Comparison of ENCODE assay signal across 1 cellular context in the genomic region with DNA sequence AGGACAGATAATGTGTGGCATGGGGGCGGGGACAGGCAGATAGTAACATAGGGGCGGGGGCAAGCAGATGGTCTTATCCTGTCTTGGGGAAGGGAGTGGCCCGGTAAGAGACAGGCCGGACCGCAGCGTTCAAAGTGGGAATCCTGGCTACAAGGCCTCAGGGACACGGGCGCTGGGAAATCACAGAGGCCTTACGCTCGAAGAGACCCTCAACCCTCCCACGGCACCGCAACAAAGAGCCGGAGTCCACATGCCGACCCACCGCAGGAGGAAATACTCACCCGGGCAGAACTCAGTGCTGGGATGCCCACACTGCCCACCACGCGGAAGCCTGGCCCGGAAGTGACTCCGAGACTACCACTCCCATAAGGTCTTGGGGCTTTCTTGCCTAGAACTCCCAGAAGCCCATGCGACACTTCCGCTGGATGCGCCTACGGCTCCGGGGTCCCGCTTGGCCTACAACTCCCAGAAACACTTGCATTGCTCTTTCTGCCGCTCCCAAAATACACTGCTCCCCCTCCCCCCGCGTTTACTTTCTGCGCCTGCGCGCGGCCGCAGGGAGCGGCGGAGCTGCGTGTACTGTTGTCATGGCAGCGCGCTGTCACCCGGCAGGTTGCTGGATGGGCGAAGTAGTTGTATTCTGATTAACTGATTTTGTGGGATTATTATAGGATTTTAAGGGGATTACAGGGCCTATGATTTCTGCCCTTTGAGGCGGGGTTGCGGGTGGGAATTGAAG.
TF ChIP-seq lines count a peak whose summit lies in the region.

A gene (minus strand): TSS at position 344 of the 739 bp plus-strand sequence. CDS start 3,840 bp downstream, outside the sequence.

TF ChIP-seq in K562, 482 proteins besides CTCF, POLR2A, EP300 and RAD21 (continued from another document and continues in another):
- no peak for TF ChIP-seq WHSC1 (IDR thresholded peaks at IDR 0.05; ENCODE audit: low read length)
- TF ChIP-seq HDAC8 (tag; IDR thresholded peaks at IDR 0.05), result no peak
- TF ChIP-seq, protein P1, sequence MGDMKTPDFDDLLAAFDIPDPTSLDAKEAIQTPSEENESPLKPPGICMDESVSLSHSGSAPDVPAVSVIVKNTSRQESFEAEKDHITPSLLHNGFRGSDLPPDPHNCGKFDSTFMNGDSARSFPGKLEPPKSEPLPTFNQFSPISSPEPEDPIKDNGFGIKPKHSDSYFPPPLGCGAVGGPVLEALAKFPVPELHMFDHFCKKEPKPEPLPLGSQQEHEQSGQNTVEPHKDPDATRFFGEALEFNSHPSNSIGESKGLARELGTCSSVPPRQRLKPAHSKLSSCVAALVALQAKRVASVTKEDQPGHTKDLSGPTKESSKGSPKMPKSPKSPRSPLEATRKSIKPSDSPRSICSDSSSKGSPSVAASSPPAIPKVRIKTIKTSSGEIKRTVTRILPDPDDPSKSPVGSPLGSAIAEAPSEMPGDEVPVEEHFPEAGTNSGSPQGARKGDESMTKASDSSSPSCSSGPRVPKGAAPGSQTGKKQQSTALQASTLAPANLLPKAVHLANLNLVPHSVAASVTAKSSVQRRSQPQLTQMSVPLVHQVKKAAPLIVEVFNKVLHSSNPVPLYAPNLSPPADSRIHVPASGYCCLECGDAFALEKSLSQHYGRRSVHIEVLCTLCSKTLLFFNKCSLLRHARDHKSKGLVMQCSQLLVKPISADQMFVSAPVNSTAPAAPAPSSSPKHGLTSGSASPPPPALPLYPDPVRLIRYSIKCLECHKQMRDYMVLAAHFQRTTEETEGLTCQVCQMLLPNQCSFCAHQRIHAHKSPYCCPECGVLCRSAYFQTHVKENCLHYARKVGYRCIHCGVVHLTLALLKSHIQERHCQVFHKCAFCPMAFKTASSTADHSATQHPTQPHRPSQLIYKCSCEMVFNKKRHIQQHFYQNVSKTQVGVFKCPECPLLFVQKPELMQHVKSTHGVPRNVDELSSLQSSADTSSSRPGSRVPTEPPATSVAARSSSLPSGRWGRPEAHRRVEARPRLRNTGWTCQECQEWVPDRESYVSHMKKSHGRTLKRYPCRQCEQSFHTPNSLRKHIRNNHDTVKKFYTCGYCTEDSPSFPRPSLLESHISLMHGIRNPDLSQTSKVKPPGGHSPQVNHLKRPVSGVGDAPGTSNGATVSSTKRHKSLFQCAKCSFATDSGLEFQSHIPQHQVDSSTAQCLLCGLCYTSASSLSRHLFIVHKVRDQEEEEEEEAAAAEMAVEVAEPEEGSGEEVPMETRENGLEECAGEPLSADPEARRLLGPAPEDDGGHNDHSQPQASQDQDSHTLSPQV (IDR thresholded peaks at IDR 0.05), result peak; percentile 69
- TF ChIP-seq RFX1 (IDR thresholded peaks at IDR 0.05), result peak; percentile 99
- TF ChIP-seq ZNF830 (CRISPR knock-in tag; IDR thresholded peaks at IDR 0.05), result no peak
- no peak for TF ChIP-seq MECOM (CRISPR knock-in tag; IDR thresholded peaks at IDR 0.05)
- TF ChIP-seq, protein P2, sequence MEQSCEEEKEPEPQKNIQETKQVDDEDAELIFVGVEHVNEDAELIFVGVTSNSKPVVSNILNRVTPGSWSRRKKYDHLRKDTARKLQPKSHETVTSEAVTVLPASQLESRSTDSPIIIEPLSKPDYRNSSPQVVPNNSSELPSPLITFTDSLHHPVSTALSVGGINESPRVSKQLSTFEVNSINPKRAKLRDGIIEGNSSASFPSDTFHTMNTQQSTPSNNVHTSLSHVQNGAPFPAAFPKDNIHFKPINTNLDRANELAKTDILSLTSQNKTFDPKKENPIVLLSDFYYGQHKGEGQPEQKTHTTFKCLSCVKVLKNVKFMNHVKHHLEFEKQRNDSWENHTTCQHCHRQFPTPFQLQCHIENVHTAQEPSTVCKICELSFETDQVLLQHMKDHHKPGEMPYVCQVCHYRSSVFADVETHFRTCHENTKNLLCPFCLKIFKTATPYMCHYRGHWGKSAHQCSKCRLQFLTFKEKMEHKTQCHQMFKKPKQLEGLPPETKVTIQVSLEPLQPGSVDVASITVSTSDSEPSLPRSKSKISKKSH (CRISPR knock-in tag; IDR thresholded peaks at IDR 0.05), result no peak
- no peak for TF ChIP-seq SRSF3 (IDR thresholded peaks at IDR 0.05; ENCODE audit: insufficient read depth, low read length)
- TF ChIP-seq L3MBTL2 (IDR thresholded peaks at IDR 0.05), result no peak
- no peak for TF ChIP-seq RBM34 (IDR thresholded peaks at IDR 0.05; ENCODE audit: borderline replicate concordance, insufficient read depth, low read length)
- TF ChIP-seq, protein P3, sequence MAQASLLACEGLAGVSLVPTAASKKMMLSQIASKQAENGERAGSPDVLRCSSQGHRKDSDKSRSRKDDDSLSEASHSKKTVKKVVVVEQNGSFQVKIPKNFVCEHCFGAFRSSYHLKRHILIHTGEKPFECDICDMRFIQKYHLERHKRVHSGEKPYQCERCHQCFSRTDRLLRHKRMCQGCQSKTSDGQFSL (CRISPR knock-in tag; IDR thresholded peaks at IDR 0.05), result no peak
- TF ChIP-seq, protein P3 (tag; IDR thresholded peaks at IDR 0.05), result no peak
- TF ChIP-seq, protein P4, sequence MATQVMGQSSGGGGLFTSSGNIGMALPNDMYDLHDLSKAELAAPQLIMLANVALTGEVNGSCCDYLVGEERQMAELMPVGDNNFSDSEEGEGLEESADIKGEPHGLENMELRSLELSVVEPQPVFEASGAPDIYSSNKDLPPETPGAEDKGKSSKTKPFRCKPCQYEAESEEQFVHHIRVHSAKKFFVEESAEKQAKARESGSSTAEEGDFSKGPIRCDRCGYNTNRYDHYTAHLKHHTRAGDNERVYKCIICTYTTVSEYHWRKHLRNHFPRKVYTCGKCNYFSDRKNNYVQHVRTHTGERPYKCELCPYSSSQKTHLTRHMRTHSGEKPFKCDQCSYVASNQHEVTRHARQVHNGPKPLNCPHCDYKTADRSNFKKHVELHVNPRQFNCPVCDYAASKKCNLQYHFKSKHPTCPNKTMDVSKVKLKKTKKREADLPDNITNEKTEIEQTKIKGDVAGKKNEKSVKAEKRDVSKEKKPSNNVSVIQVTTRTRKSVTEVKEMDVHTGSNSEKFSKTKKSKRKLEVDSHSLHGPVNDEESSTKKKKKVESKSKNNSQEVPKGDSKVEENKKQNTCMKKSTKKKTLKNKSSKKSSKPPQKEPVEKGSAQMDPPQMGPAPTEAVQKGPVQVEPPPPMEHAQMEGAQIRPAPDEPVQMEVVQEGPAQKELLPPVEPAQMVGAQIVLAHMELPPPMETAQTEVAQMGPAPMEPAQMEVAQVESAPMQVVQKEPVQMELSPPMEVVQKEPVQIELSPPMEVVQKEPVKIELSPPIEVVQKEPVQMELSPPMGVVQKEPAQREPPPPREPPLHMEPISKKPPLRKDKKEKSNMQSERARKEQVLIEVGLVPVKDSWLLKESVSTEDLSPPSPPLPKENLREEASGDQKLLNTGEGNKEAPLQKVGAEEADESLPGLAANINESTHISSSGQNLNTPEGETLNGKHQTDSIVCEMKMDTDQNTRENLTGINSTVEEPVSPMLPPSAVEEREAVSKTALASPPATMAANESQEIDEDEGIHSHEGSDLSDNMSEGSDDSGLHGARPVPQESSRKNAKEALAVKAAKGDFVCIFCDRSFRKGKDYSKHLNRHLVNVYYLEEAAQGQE (CRISPR knock-in tag; IDR thresholded peaks at IDR 0.05; ENCODE audit: low read depth), result no peak
- no peak for TF ChIP-seq GTF2A2 (tag; IDR thresholded peaks at IDR 0.05)
- peak; percentile 93 for TF ChIP-seq RBFOX2 (IDR thresholded peaks at IDR 0.05; ENCODE audit: low read depth, low read length)
- TF ChIP-seq PURB (CRISPR knock-in tag; IDR thresholded peaks at IDR 0.05; ENCODE audit: low read depth), result no peak
- peak; percentile 9; the same call in 1 of the 2 replicates for TF ChIP-seq ZNF431 (CRISPR knock-in tag; IDR thresholded peaks at IDR 0.05)
- TF ChIP-seq GATAD2A (IDR thresholded peaks at IDR 0.05), result no peak
- TF ChIP-seq, protein P5, sequence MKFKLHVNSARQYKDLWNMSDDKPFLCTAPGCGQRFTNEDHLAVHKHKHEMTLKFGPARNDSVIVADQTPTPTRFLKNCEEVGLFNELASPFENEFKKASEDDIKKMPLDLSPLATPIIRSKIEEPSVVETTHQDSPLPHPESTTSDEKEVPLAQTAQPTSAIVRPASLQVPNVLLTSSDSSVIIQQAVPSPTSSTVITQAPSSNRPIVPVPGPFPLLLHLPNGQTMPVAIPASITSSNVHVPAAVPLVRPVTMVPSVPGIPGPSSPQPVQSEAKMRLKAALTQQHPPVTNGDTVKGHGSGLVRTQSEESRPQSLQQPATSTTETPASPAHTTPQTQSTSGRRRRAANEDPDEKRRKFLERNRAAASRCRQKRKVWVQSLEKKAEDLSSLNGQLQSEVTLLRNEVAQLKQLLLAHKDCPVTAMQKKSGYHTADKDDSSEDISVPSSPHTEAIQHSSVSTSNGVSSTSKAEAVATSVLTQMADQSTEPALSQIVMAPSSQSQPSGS (CRISPR knock-in tag; IDR thresholded peaks at IDR 0.05), result no peak
- TF ChIP-seq, protein P6, sequence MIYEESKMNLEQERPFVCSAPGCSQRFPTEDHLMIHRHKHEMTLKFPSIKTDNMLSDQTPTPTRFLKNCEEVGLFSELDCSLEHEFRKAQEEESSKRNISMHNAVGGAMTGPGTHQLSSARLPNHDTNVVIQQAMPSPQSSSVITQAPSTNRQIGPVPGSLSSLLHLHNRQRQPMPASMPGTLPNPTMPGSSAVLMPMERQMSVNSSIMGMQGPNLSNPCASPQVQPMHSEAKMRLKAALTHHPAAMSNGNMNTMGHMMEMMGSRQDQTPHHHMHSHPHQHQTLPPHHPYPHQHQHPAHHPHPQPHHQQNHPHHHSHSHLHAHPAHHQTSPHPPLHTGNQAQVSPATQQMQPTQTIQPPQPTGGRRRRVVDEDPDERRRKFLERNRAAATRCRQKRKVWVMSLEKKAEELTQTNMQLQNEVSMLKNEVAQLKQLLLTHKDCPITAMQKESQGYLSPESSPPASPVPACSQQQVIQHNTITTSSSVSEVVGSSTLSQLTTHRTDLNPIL (CRISPR knock-in tag; IDR thresholded peaks at IDR 0.05), result no peak
- peak; percentile 91 for TF ChIP-seq RFX5 (IDR thresholded peaks at IDR 0.05; ENCODE audit: low read depth, low read length)
- no peak for TF ChIP-seq MTA2 (IDR thresholded peaks at IDR 0.05; ENCODE audit: low read depth)
- peak; percentile 54 for TF ChIP-seq CBFA2T3 (IDR thresholded peaks at IDR 0.05)
- no peak for TF ChIP-seq BRF1 (IDR thresholded peaks at IDR 0.05; ENCODE audit: borderline replicate concordance, extremely low read depth, insufficient read length)
- TF ChIP-seq, protein P7, sequence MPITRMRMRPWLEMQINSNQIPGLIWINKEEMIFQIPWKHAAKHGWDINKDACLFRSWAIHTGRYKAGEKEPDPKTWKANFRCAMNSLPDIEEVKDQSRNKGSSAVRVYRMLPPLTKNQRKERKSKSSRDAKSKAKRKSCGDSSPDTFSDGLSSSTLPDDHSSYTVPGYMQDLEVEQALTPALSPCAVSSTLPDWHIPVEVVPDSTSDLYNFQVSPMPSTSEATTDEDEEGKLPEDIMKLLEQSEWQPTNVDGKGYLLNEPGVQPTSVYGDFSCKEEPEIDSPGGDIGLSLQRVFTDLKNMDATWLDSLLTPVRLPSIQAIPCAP (CRISPR knock-in tag; IDR thresholded peaks at IDR 0.05; ENCODE audit: borderline replicate concordance), result no peak
- TF ChIP-seq NCOA1 (IDR thresholded peaks at IDR 0.05; ENCODE audit: low read depth), result no peak
- TF ChIP-seq STAT5A (IDR thresholded peaks at IDR 0.05; ENCODE audit: borderline replicate concordance, low read length), result no peak
- TF ChIP-seq SREBF1 (IDR thresholded peaks at IDR 0.05; ENCODE audit: borderline replicate concordance, low read depth, low read length), result peak; percentile 32; the same call in 1 of the 2 replicates
- TF ChIP-seq, protein P8, sequence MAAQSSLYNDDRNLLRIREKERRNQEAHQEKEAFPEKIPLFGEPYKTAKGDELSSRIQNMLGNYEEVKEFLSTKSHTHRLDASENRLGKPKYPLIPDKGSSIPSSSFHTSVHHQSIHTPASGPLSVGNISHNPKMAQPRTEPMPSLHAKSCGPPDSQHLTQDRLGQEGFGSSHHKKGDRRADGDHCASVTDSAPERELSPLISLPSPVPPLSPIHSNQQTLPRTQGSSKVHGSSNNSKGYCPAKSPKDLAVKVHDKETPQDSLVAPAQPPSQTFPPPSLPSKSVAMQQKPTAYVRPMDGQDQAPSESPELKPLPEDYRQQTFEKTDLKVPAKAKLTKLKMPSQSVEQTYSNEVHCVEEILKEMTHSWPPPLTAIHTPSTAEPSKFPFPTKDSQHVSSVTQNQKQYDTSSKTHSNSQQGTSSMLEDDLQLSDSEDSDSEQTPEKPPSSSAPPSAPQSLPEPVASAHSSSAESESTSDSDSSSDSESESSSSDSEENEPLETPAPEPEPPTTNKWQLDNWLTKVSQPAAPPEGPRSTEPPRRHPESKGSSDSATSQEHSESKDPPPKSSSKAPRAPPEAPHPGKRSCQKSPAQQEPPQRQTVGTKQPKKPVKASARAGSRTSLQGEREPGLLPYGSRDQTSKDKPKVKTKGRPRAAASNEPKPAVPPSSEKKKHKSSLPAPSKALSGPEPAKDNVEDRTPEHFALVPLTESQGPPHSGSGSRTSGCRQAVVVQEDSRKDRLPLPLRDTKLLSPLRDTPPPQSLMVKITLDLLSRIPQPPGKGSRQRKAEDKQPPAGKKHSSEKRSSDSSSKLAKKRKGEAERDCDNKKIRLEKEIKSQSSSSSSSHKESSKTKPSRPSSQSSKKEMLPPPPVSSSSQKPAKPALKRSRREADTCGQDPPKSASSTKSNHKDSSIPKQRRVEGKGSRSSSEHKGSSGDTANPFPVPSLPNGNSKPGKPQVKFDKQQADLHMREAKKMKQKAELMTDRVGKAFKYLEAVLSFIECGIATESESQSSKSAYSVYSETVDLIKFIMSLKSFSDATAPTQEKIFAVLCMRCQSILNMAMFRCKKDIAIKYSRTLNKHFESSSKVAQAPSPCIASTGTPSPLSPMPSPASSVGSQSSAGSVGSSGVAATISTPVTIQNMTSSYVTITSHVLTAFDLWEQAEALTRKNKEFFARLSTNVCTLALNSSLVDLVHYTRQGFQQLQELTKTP (IDR thresholded peaks at IDR 0.05; ENCODE audit: low read depth in 1 of 2, partially characterized antibody in 2 of 2), result peak; percentile 58 to 98
- TF ChIP-seq NFXL1 (CRISPR knock-in tag; IDR thresholded peaks at IDR 0.05), result no peak
- no peak for TF ChIP-seq SIRT6 (IDR thresholded peaks at IDR 0.05; ENCODE audit: low read depth, low read length)
- no peak for TF ChIP-seq THRAP3 (IDR thresholded peaks at IDR 0.05; ENCODE audit: borderline replicate concordance)
